18 cellular contexts compared by ENCODE assay signal in the genomic region with DNA sequence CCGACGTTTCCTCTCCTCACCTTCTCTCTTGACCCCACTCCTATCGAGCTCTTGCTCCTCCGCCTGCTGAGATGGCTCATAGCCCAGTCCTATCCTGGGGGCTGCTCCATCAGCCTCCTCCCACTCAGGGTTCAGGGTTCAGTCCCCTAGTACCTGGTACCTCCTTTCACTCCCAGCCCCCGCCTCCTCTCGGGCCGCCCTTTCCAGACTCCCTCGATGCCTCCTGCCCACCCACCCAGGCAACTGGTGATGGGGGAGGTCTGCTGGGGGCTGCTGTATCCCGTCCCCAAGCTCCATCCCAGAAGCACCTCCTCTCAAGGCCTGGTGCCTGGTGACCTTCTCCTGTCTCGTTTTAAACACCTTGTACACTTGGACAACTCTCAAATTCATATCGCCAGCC.
DNase-seq lines count a peak whose midpoint lies in the region; ATAC-seq and TF ChIP-seq lines count a peak whose summit lies in the region.
"Had no signal": no experiment of that assay in that cellular context is flagged by ENCODE, and none has a peak within 500 bp of the region (broad histone marks: within the 10 kb centered on the region; RNA-seq: fewer than 3 reads in every experiment).

No MANE protein-coding gene starts in this region.

- H3K27ac Mint-ChIP-seq in activated T-helper 17 cell treated with anti-CD3 and anti-CD28 coated beads, Interleukin-2, amount 50 U/mL, for 72 hours, result peak overlapping the region; percentile 48
- H3K27ac Mint-ChIP-seq: CD8-positive, alpha-beta T cell had no signal

- no peak for ATAC-seq in activated T-helper 17 cell treated with anti-CD3 and anti-CD28 coated beads, Interleukin-2, amount 50 U/mL, for 72 hours (replicated peaks)
- ATAC-seq in GM18867 (IDR thresholded peaks at IDR 0.05; ENCODE audit: unreplicated experiment) (no peak), GM19455 (IDR thresholded peaks at IDR 0.05; ENCODE audit: unreplicated experiment) (no peak)
- ATAC-seq: CD8-positive, alpha-beta T cell; Right ventricle myocardium inferior had no signal

- no peak overlapping the region for H3K4me3 Mint-ChIP-seq in activated T-helper 17 cell treated with anti-CD3 and anti-CD28 coated beads, Interleukin-2, amount 50 U/mL, for 72 hours
- H3K4me3 Mint-ChIP-seq: CD8-positive, alpha-beta T cell had no signal

- no peaks in the 10 kb centered on the region for H3K27me3 Mint-ChIP-seq in activated T-helper 17 cell treated with anti-CD3 and anti-CD28 coated beads, Interleukin-2, amount 50 U/mL, for 72 hours

- no peaks in the 10 kb centered on the region for H3K9me3 Mint-ChIP-seq in activated T-helper 17 cell treated with anti-CD3 and anti-CD28 coated beads, Interleukin-2, amount 50 U/mL, for 72 hours
- H3K9me3 Mint-ChIP-seq: CD8-positive, alpha-beta T cell had no signal

- no peak overlapping the region for H3K27ac ChIP-seq in HEK293 (ENCODE audit: extremely low read depth, low read depth, low read length)
- H3K27ac ChIP-seq in epithelial cell of prostate, result peak overlapping the region; percentile 65
- peak overlapping the region; percentile 77 for H3K27ac ChIP-seq in temporal lobe (ENCODE audit: low read depth, low read length)
- H3K27ac ChIP-seq: SJSA1 had no signal

- no peaks in the 10 kb centered on the region for H3K4me1 ChIP-seq in HEK293 (ENCODE audit: control insufficient read depth, insufficient read depth, low read length)
- H3K4me1 ChIP-seq: SJSA1 had no signal

- H3K36me3 ChIP-seq in HEK293 (ENCODE audit: control insufficient read depth in 2 of 2, insufficient read depth in 1 of 2, low read length in 2 of 2), result no peaks in the 10 kb centered on the region
- H3K36me3 ChIP-seq: MG63 had no signal

- H3K9me3 ChIP-seq in HEK293 (ENCODE audit: control insufficient read depth, insufficient read depth, low read depth, low read length), result no peaks in the 10 kb centered on the region
- H3K9me3 ChIP-seq: MG63, SJSA1 had no signal

- no peak for DNase-seq in epithelial cell of prostate (ENCODE audit: low read depth, low spot score)
- no peak for DNase-seq in NK-92 treated with Interleukin-12 subunit alpha and Interleukin-12 subunit beta, amount 100 ng/mL, for 24 hours (lab: John Stamatoyannopoulos, UW)
- DNase-seq: CD8-positive, alpha-beta T cell; DND-41; GOT3; MG63; NCI-H1048; NCI-H1436; NCI-H187 treated with DMSO at 0.1 percent for 48 hours; NCI-H2107; NCI-H510A had no signal

- no peaks in the 10 kb centered on the region for H3K36me3 Mint-ChIP-seq in activated T-helper 17 cell treated with anti-CD3 and anti-CD28 coated beads, Interleukin-2, amount 50 U/mL, for 72 hours (ENCODE audit: low read depth)
- H3K36me3 Mint-ChIP-seq: CD8-positive, alpha-beta T cell had no signal

- CTCF ChIA-PET in HEK293 (lab: Yijun Ruan, JAX), result interaction anchor here (0.6 to 3.2 kb wide), 5 partner anchors 13 to 1873 kb away, joined by 3 to 14 read pairs (median 4); no protein-coding TSS in a partner anchor

- POLR2A ChIA-PET in HEK293 (lab: Yijun Ruan, JAX), result no interaction called here

- H3K4me3 ChIP-seq in HEK293 (ENCODE audit: low read depth, low read length), result no peak overlapping the region
- H3K4me3 ChIP-seq: MG63, SJSA1 had no signal

- TF ChIP-seq CTCF in HEK293 (tag by site-specific recombination; IDR thresholded peaks at IDR 0.05), result no peak

- no peaks in the 10 kb centered on the region for H3K4me1 Mint-ChIP-seq in activated T-helper 17 cell treated with anti-CD3 and anti-CD28 coated beads, Interleukin-2, amount 50 U/mL, for 72 hours

TF ChIP-seq in HEK293, 187 proteins besides CTCF, POLR2A, EP300 and RAD21:
- TF ChIP-seq EGR2 (tag by site-specific recombination; IDR thresholded peaks at IDR 0.05; ENCODE audit: low read depth) (peak; percentile 72), ZFHX2 (tag by site-specific recombination; conservative IDR thresholded peaks at IDR 0.05) (peak; percentile 45), ZXDB (tag by site-specific recombination; IDR thresholded peaks at IDR 0.05) (no peak)
